In genomic region chr12:91109148-91109564, GRCh38 we compare ENCODE assay signal across 9 cellular contexts. TPM values are rescaled to one million over a fixed set of nuclear protein-coding genes. Genes with fewer than 3 reads are reported as not detected.
A peak's percentile ranks its signal among the peaks of the same experiment; 100 is the strongest.
DNase-seq lines count a peak whose midpoint lies in the region; ATAC-seq and TF ChIP-seq lines count a peak whose summit lies in the region.
"Had no signal": no experiment of that assay in that cellular context is flagged by ENCODE, and none has a peak within 500 bp of the region (broad histone marks: within the 10 kb centered on the region; RNA-seq: fewer than 3 reads in every experiment).

No MANE protein-coding gene starts in this region.

- H3K9me3 Mint-ChIP-seq in memory B cell: no peaks in the 10 kb centered on the region

- TF ChIP-seq CTCF in GM12864 (IDR thresholded peaks at IDR 0.05; ENCODE audit: low read depth, low read length, missing control alignments) (peak; percentile 75), SU-DHL-6 (IDR thresholded peaks at IDR 0.05; ENCODE audit: insufficient read depth, low read length, poor library complexity, severe bottlenecking) (peak; percentile 86)

- H3K4me1 ChIP-seq in Karpas-422 (ENCODE audit: low read length): no peaks in the 10 kb centered on the region

- no peak overlapping the region for H3K9ac ChIP-seq in Karpas-422 (ENCODE audit: low read length)
- H3K9ac ChIP-seq in SU-DHL-6 (ENCODE audit: low read length): no peak overlapping the region

- H3K36me3 Mint-ChIP-seq in memory B cell: no peaks in the 10 kb centered on the region
- H3K36me3 Mint-ChIP-seq: activated naive CD8-positive, alpha-beta T cell had no signal

- H4K20me1 ChIP-seq in Karpas-422 (ENCODE audit: insufficient read depth, low read depth, low read length) (no peaks in the 10 kb centered on the region), SU-DHL-6 (ENCODE audit: low read depth, low read length) (no peaks in the 10 kb centered on the region)

- no peak overlapping the region for H3K4me2 ChIP-seq in Karpas-422 (ENCODE audit: low read depth, low read length, poor library complexity, severe bottlenecking)
- no peak overlapping the region for H3K4me2 ChIP-seq in SU-DHL-6 (ENCODE audit: low read depth, low read length, poor library complexity, severe bottlenecking)

- H3K9me3 ChIP-seq in Karpas-422 (ENCODE audit: low read length) (no peaks in the 10 kb centered on the region), SU-DHL-6 (ENCODE audit: insufficient read depth, low read length) (no peaks in the 10 kb centered on the region)

- H3F3A ChIP-seq in SU-DHL-6 (ENCODE audit: insufficient read depth): no peaks in the 10 kb centered on the region

- H3K4me3 ChIP-seq in GM12864 (ENCODE audit: low read depth, low read length) (no peak overlapping the region), Karpas-422 (ENCODE audit: low read length) (no peak overlapping the region), SU-DHL-6 (ENCODE audit: insufficient read depth, low read length, poor library complexity, severe bottlenecking) (no peak overlapping the region)

- DNase-seq in GM12864 (ENCODE audit: low read depth) (no peak), Karpas-422 (peak; percentile 85), dermis microvascular lymphatic vessel endothelial cell (ENCODE audit: low read depth in 2 of 2) (peak; percentile 4 to 54), memory B cell (ENCODE audit: low spot score in 2 of 2) (no peak), stromal cell of bone marrow (ENCODE audit: low read depth) (peak; percentile 48)

- ATAC-seq in GM21717 (IDR thresholded peaks at IDR 0.05; ENCODE audit: unreplicated experiment) (peak; percentile 64), memory B cell (ENCODE audit: low read depth) (peak; percentile 27), HG03108 (IDR thresholded peaks at IDR 0.05; ENCODE audit: unreplicated experiment) (no peak)

- H3K79me2 ChIP-seq in Karpas-422 (ENCODE audit: low read length): no peaks in the 10 kb centered on the region
- H3K79me2 ChIP-seq in SU-DHL-6 (ENCODE audit: insufficient read depth, low read length): no peaks in the 10 kb centered on the region

- H3K27ac ChIP-seq in Karpas-422 (ENCODE audit: low read length) (no peak overlapping the region), SU-DHL-6 (ENCODE audit: low read depth, low read length) (no peak overlapping the region)

- H3K27me3 Mint-ChIP-seq in memory B cell: peaks cover 1% of the 10 kb centered on the region

- H3K27ac Mint-ChIP-seq in memory B cell: no peak overlapping the region
- H3K27ac Mint-ChIP-seq: activated naive CD8-positive, alpha-beta T cell had no signal

- H3K4me1 Mint-ChIP-seq in memory B cell: no peaks in the 10 kb centered on the region

- H3K36me3 ChIP-seq in Karpas-422 (ENCODE audit: insufficient read depth, low read length) (no peaks in the 10 kb centered on the region), SU-DHL-6 (ENCODE audit: low read length) (no peaks in the 10 kb centered on the region)

- 0 out of 2 replicates have a peak overlapping the region, but pooled peaks have one; percentile 51 for H2AFZ ChIP-seq in Karpas-422 (ENCODE audit: low read length)
- H2AFZ ChIP-seq in SU-DHL-6 (ENCODE audit: low read depth, low read length, severe bottlenecking): no peak overlapping the region

- no peaks in the 10 kb centered on the region for H3K9me2 ChIP-seq in Karpas-422 (replicated peaks; ENCODE audit: insufficient read depth, low read length)
- H3K9me2 ChIP-seq in SU-DHL-6 (replicated peaks; ENCODE audit: insufficient read depth, low read length): no peaks in the 10 kb centered on the region

- H3K4me3 Mint-ChIP-seq in memory B cell: no peak overlapping the region
- H3K4me3 Mint-ChIP-seq: activated naive CD8-positive, alpha-beta T cell had no signal

- no peaks in the 10 kb centered on the region for H3K27me3 ChIP-seq in Karpas-422 (ENCODE audit: low read length)
- H3K27me3 ChIP-seq in SU-DHL-6 (ENCODE audit: low read length): no peaks in the 10 kb centered on the region

RNA-seq across cellular contexts. Expression of gene LUM, which starts 2.1 kb away (rescaled TPM):
- not detected in 2 replicates for total RNA-seq in Karpas-422 (2014; rRNA removed; shearing (Covaris generic); ENCODE audit: low replicate concordance)
- total RNA-seq in dermis microvascular lymphatic vessel endothelial cell: not detected in 2 replicates

RNA-seq across cellular contexts. Expression of gene KERA, which starts 51.3 kb away (rescaled TPM):
- total RNA-seq in Karpas-422 (2014; rRNA removed; shearing (Covaris generic); ENCODE audit: low replicate concordance): not detected in 2 replicates
- total RNA-seq in dermis microvascular lymphatic vessel endothelial cell: not detected in 2 replicates

Comparison
In these comparisons a context has a peak if more than half of its experiments do, and no peak if none do; other contexts are left out.
1. DNase-seq: peak in Karpas-422 (single experiment), dermis microvascular lymphatic vessel endothelial cell (2 of 2) and stromal cell of bone marrow (single experiment); none in GM12864 (single experiment) and memory B cell (0 of 2).